ENCODE assay signal across 9 cellular contexts in the genomic region with DNA sequence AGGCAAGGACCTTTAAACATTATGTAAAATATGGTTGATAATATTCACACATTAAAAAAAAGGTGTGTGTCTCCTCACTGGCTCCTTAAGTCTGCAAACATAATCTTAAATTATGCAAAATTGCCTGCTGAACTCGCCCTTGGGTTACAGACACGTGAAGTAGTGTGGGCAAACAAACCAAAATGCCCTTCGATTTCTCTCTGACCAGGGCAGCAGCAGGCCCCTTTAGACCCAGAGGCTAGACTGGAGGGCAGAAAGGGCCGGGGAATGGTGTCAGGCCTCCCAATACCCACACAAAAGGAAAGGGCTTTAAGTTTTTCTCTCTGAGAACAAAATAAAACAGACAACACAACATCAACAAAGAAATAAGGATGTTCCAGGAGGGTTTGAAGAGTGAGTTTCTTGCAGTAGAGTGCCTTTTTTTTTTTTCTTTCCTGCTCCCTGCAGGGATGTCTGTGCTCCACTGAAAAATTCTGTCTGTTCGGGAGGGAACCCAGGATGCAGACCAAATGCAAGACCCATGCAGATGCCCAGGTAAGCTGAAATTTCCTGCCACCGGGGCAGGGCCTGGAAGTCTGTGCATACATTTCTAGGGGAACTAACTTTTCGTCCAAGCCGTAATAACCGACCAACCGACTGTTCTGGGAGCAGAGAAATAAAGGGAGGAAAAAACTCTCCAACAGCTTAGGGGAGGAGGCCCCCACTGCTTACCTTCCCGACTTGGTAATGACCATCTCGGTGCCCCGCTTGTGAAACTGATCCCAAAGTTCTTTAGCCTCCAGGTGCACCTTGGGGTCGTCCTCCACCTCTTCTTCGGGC. TPM values are rescaled to one million over a fixed set of nuclear protein-coding genes. Genes with fewer than 3 reads are reported as not detected.
DNase-seq lines count a peak whose midpoint lies in the region; ATAC-seq and TF ChIP-seq lines count a peak whose summit lies in the region.
"Had no signal": no experiment of that assay in that cellular context is flagged by ENCODE, and none has a peak within 500 bp of the region (broad histone marks: within the 10 kb centered on the region; RNA-seq: fewer than 3 reads in every experiment).

No MANE protein-coding gene starts in this region.

- POLR2A ChIA-PET in IMR-90 (lab: Charles Lee; ENCODE audit: unreplicated experiment), result interaction anchor here (1.5 kb wide), 1 partner anchor 13 kb away, joined by 3 read pairs; no protein-coding TSS in a partner anchor

- H2AFZ ChIP-seq in IMR-90 (replicated peaks; ENCODE audit: low read length, poor library complexity), result peak overlapping the region; percentile 28

- CTCF ChIA-PET in IMR-90 (lab: Yijun Ruan, JAX), result no interaction called here

- no peak overlapping the region for H2BK20ac ChIP-seq in IMR-90 (ENCODE audit: low read depth, low read length)

- peaks cover 20% of the 10 kb centered on the region for H4K20me1 ChIP-seq in IMR-90 (ENCODE audit: insufficient read depth, low read length)

- peak overlapping the region; percentile 89 for H2BK5ac ChIP-seq in IMR-90 (ENCODE audit: low read depth, low read length, poor library complexity, severe bottlenecking)

- intact Hi-C loops in IMR-90 (cut with micrococcal nuclease), result loop anchor here (5.0 kb wide), 6 partner anchors 235 to 1070 kb away; no protein-coding TSS in a partner anchor

- in situ Hi-C loops in IMR-90 (cut with MboI; ENCODE audit: low sequenced_read_pairs), result no loop called here

- peak overlapping the region; percentile 97 for H3K4ac ChIP-seq in IMR-90 (ENCODE audit: low read depth, low read length)

- peaks cover 26% of the 10 kb centered on the region for H3K36me3 Mint-ChIP-seq in nephron progenitor cell (ENCODE audit: low read depth)

- H3K27me3 Mint-ChIP-seq in nephron progenitor cell (ENCODE audit: low read depth, poor library complexity), result peaks cover 49% of the 10 kb centered on the region

- peak overlapping the region; percentile 90 for H3K56ac ChIP-seq in IMR-90 (ENCODE audit: extremely low read depth, insufficient read depth, low read length)

- peak overlapping the region; percentile 1; the same call in 1 of the 2 replicates for H2AK5ac ChIP-seq in IMR-90 (ENCODE audit: low read depth, low read length)

- H3K27ac ChIP-seq in IMR-90 (ENCODE audit: insufficient read depth, low read length), result peak overlapping the region; percentile 92
- no peak overlapping the region for H3K27ac ChIP-seq in substantia nigra (ENCODE audit: low read depth, low read length, poor library complexity, severe bottlenecking)

- DNase-seq in AG10803 (ENCODE audit: low read depth), result no peak
- no peak for DNase-seq in IMR-90
- DNase-seq in nephron progenitor cell, result no peak
- no peak for DNase-seq in HUDEP-2 (lab: John Stamatoyannopoulos, UW; ENCODE audit: unreplicated experiment in 76 of 76)
- no peak for DNase-seq in GM19240 (ENCODE audit: insufficient read length, low spot score)
- DNase-seq in substantia nigra (lab: John Stamatoyannopoulos, UW), result no peak
- no peak for DNase-seq in AG08396 (ENCODE audit: low spot score)
- DNase-seq: stimulated activated CD4-positive, alpha-beta T cell treated with anti-CD3 and anti-CD28 coated beads, Interleukin-4, amount 100 ng/mL, for 24 hours had no signal

- peaks cover 28% of the 10 kb centered on the region for H3K36me3 ChIP-seq in IMR-90 (ENCODE audit: control insufficient read depth, insufficient read depth, low read length)
- peaks cover 2% of the 10 kb centered on the region for H3K36me3 ChIP-seq in endocrine pancreas (ENCODE audit: control insufficient read depth, insufficient read depth, low read length)

- H2BK120ac ChIP-seq in IMR-90 (ENCODE audit: low read depth, low read length), result peak overlapping the region; percentile 87

- H3K14ac ChIP-seq in IMR-90 (replicated peaks; ENCODE audit: low read depth, low read length), result peak overlapping the region; percentile 98

- H3K9me1 ChIP-seq in IMR-90 (ENCODE audit: insufficient read depth, low read length), result no peaks in the 10 kb centered on the region

- H3K4me3 ChIP-seq in AG10803 (ENCODE audit: low read length) (peak overlapping the region; percentile 94), IMR-90 (ENCODE audit: insufficient read depth, low read depth, low read length) (peak overlapping the region; percentile 69), endocrine pancreas (ENCODE audit: control insufficient read depth, insufficient read depth, low read length) (peak overlapping the region; percentile 30)

- peak overlapping the region; percentile 51; the same call in 1 of the 2 replicates for H3K4me2 ChIP-seq in IMR-90 (ENCODE audit: low read depth, low read length)

- H3K18ac ChIP-seq in IMR-90 (ENCODE audit: low read depth, low read length), result peak overlapping the region; percentile 55

- peak; percentile 1; the same call in 1 of the 2 replicates for TF ChIP-seq POLR2A in IMR-90 (IDR thresholded peaks at IDR 0.05; ENCODE audit: low read depth, low read length)

- peak overlapping the region; percentile 42; the same call in 1 of the 2 replicates for H4K5ac ChIP-seq in IMR-90 (ENCODE audit: low read depth, low read length)

- H3K4me3 Mint-ChIP-seq in nephron progenitor cell, result peak overlapping the region; percentile 98

- 0% methylated on average over 5 of the region's 15 CpGs; no CpG with 5 or more reads in 1 of the 2 experiments for WGBS in IMR-90 (ENCODE audit: extremely low coverage in 2 of 2, insufficient read length in 1 of 2), 2 experiments

- H3K9me3 Mint-ChIP-seq in nephron progenitor cell, result no peaks in the 10 kb centered on the region

- H3K23ac ChIP-seq in IMR-90 (ENCODE audit: low read depth, low read length), result peak overlapping the region; percentile 98

- peak overlapping the region; percentile 85 for H2AK9ac ChIP-seq in IMR-90 (replicated peaks; ENCODE audit: low read depth, low read length, poor library complexity)

- no peak overlapping the region for H3K27ac Mint-ChIP-seq in nephron progenitor cell

- peak overlapping the region; percentile 60 for H4K91ac ChIP-seq in IMR-90 (ENCODE audit: insufficient read depth, low read depth, low read length)

- peaks cover 79% of the 10 kb centered on the region for H3K4me1 Mint-ChIP-seq in nephron progenitor cell

- H2BK15ac ChIP-seq in IMR-90 (ENCODE audit: low read depth, low read length), result no peak overlapping the region

- no peak for TF ChIP-seq CTCF in AG10803 (conservative IDR thresholded peaks at IDR 0.05; ENCODE audit: low read length)
- no peak for TF ChIP-seq CTCF in IMR-90 (conservative IDR thresholded peaks at IDR 0.05; ENCODE audit: low read depth, low read length)
- no peak for TF ChIP-seq CTCF in nephron progenitor cell (IDR thresholded peaks at IDR 0.05)

- H3K27me3 ChIP-seq in IMR-90 (ENCODE audit: control insufficient read depth, insufficient read depth, low read length), result no peaks in the 10 kb centered on the region
- peaks cover 12% of the 10 kb centered on the region for H3K27me3 ChIP-seq in endocrine pancreas (ENCODE audit: control insufficient read depth, insufficient read depth, low read length)

- H4K8ac ChIP-seq in IMR-90 (ENCODE audit: low read depth in 2 of 2, low read length in 2 of 2), result peak overlapping the region; percentile 29 to 57

- BruUV-seq in IMR-90 (replicated peaks; lab: Mats Ljungman, UMichigan), result no TSS peak

- no peak for ATAC-seq in IMR-90 (ENCODE audit: low read depth)

- TF ChIP-seq RAD21 in IMR-90 (IDR thresholded peaks at IDR 0.05; ENCODE audit: low read length), result no peak

- peaks cover 4 to 18% of the 10 kb centered on the region in 2 experiments; a peak in 3 of 4 replicates for H3K79me1 ChIP-seq in IMR-90 (ENCODE audit: low read depth in 1 of 2, low read length in 2 of 2)

- dilution Hi-C loops in IMR-90 (cut with HindIII; ENCODE audit: low sequenced_read_pairs, unreplicated experiment), result no loop called here

- H3K9me3 ChIP-seq in IMR-90 (ENCODE audit: control insufficient read depth, insufficient read depth, low read length) (no peaks in the 10 kb centered on the region), endocrine pancreas (ENCODE audit: control insufficient read depth, low read length) (no peaks in the 10 kb centered on the region)

- H3K4me1 ChIP-seq in IMR-90 (ENCODE audit: control insufficient read depth, insufficient read depth, low read length), result peaks cover 26% of the 10 kb centered on the region
- no peaks in the 10 kb centered on the region for H3K4me1 ChIP-seq in endocrine pancreas (ENCODE audit: control insufficient read depth, insufficient read depth, low read length)

- H3K9ac ChIP-seq in IMR-90 (ENCODE audit: low read depth, low read length) (peak overlapping the region; percentile 99), endocrine pancreas (ENCODE audit: control insufficient read depth, insufficient read depth, low read length) (no peak overlapping the region)

TF ChIP-seq in IMR-90, 13 proteins besides CTCF, POLR2A, EP300 and RAD21:
- 0 out of 2 replicates have a peak, but pooled peaks have one; percentile 66 for TF ChIP-seq CHD1 (IDR thresholded peaks at IDR 0.05; ENCODE audit: low read depth, low read length)
- TF ChIP-seq MAZ (IDR thresholded peaks at IDR 0.05; ENCODE audit: borderline replicate concordance, low read depth, low read length), result no peak
- TF ChIP-seq CEBPB (IDR thresholded peaks at IDR 0.05; ENCODE audit: low read depth, low read length), result no peak

RNA-seq across cellular contexts. Expression of a gene that starts 1.7 kb away (rescaled TPM):
- 15.8 and 18.6 TPM in 2 replicates for total RNA-seq in IMR-90 (2012; rRNA removed)
- polyA plus RNA-seq in IMR-90 (2012; rRNA removed), result 40.5 and 44.9 TPM in 2 replicates
- polyA plus RNA-seq in IMR-90 (2012; cell fraction: cytosol; rRNA removed), result 13.1 and 30.1 TPM in 2 replicates
- polyA plus RNA-seq in IMR-90 (2012; cell fraction: nucleus; rRNA removed; ENCODE audit: low replicate concordance), result 165 and 239 TPM in 2 replicates

Comparison
In these comparisons a context has a peak if more than half of its experiments do, and no peak if none do; other contexts are left out.
1. H3K4me3 ChIP-seq: peak in every context shown above with its lines; median percentile 94 in AG10803; 69 in IMR-90; 30 in endocrine pancreas.